In genomic region chr7:70775570-70776156, GRCh38 we compare ENCODE assay signal across 11 cellular contexts.
DNase-seq lines count a peak whose midpoint lies in the region; ATAC-seq and TF ChIP-seq lines count a peak whose summit lies in the region.
"Had no signal": no experiment of that assay in that cellular context is flagged by ENCODE, and none has a peak within 500 bp of the region (broad histone marks: within the 10 kb centered on the region; RNA-seq: fewer than 3 reads in every experiment).

No MANE protein-coding gene starts in this region.

- H3K4me3 ChIP-seq in smooth muscle cell (no peak overlapping the region), heart left ventricle (no peak overlapping the region)
- H3K4me3 ChIP-seq: BLaER1 had no signal

- H3K27me3 ChIP-seq in smooth muscle cell (ENCODE audit: low read depth) (no peaks in the 10 kb centered on the region), heart left ventricle (no peaks in the 10 kb centered on the region)
- H3K27me3 ChIP-seq: BLaER1 had no signal

- H3K9ac ChIP-seq in smooth muscle cell (ENCODE audit: low read depth): no peak overlapping the region
- H3K9ac ChIP-seq: BLaER1 had no signal

- H3K27me3 Mint-ChIP-seq in chondrocyte (ENCODE audit: low read depth) (no peaks in the 10 kb centered on the region), mesothelial cell of epicardium (ENCODE audit: low read depth) (no peaks in the 10 kb centered on the region)

- H3K4me2 ChIP-seq in smooth muscle cell: no peak overlapping the region
- H3K4me2 ChIP-seq: BLaER1 had no signal

- H3K4me3 Mint-ChIP-seq in chondrocyte (ENCODE audit: unreplicated experiment) (no peak overlapping the region), mesothelial cell of epicardium (no peak overlapping the region)
- H3K4me3 Mint-ChIP-seq: nephron had no signal

- peak; percentile 15 for DNase-seq in NCI-H82 (lab: John Stamatoyannopoulos, UW)
- no peak for DNase-seq in NCI-H82 treated with DMSO at 0.1 percent for 48 hours (lab: John Stamatoyannopoulos, UW; ENCODE audit: unreplicated experiment)
- peak; percentile 37 for DNase-seq in LHCN-M2 (ENCODE audit: low read depth)
- DNase-seq in chondrocyte (ENCODE audit: low spot score): no peak
- no peak for DNase-seq in smooth muscle cell (lab: John Stamatoyannopoulos, UW; ENCODE audit: unreplicated experiment)
- DNase-seq in mesothelial cell of epicardium (ENCODE audit: low spot score in 2 of 2, unreplicated experiment in 2 of 2): no peak
- DNase-seq in heart left ventricle: no peak
- DNase-seq: NCI-H2029 treated with DMSO at 0.1 percent for 48 hours had no signal

- H3K79me2 ChIP-seq in smooth muscle cell (ENCODE audit: low read depth): no peaks in the 10 kb centered on the region

- H3K36me3 ChIP-seq in smooth muscle cell (ENCODE audit: low read depth): no peaks in the 10 kb centered on the region
- H3K36me3 ChIP-seq in heart left ventricle: peaks cover 0 to 79% (median 32%) of the 10 kb centered on the region in 9 donors

- H3K9me3 ChIP-seq in smooth muscle cell (replicated peaks; ENCODE audit: low read depth): no peaks in the 10 kb centered on the region
- no peaks in the 10 kb centered on the region for H3K9me3 ChIP-seq in heart left ventricle
- H3K9me3 ChIP-seq: BLaER1 had no signal

- no peak overlapping the region for H2AFZ ChIP-seq in smooth muscle cell (ENCODE audit: low read depth)

- WGBS in smooth muscle cell (ENCODE audit: low lambda C conversion rate): 74% methylated on average over 4 of the region's 4 CpGs
- 67 to 75% (median 69%) methylated on average over 4 of the region's 4 CpGs for WGBS in heart left ventricle, 4 donors

- no peaks in the 10 kb centered on the region for H3F3A ChIP-seq in smooth muscle cell (ENCODE audit: low read depth)

- TF ChIP-seq POLR2A in heart left ventricle (IDR thresholded peaks at IDR 0.05): no peak

- peak; percentile 34 for TF ChIP-seq CTCF in chondrocyte (IDR thresholded peaks at IDR 0.05)
- TF ChIP-seq CTCF in smooth muscle cell (IDR thresholded peaks at IDR 0.05; ENCODE audit: borderline replicate concordance, insufficient read depth, poor library complexity, severe bottlenecking): peak; percentile 19
- TF ChIP-seq CTCF in mesothelial cell of epicardium (IDR thresholded peaks at IDR 0.05; ENCODE audit: unreplicated experiment): no peak
- peak in 1 of 12 donors; percentile 5 for TF ChIP-seq CTCF in heart left ventricle (IDR thresholded peaks at IDR 0.05)

- no peak overlapping the region for H3K27ac Mint-ChIP-seq in chondrocyte (ENCODE audit: unreplicated experiment)
- H3K27ac Mint-ChIP-seq in mesothelial cell of epicardium: no peak overlapping the region

- H4K20me1 ChIP-seq in smooth muscle cell (ENCODE audit: low read depth): peaks cover 5% of the 10 kb centered on the region

- peaks cover 48% of the 10 kb centered on the region for H3K36me3 Mint-ChIP-seq in chondrocyte (ENCODE audit: low read depth)
- peaks cover 65% of the 10 kb centered on the region for H3K36me3 Mint-ChIP-seq in mesothelial cell of epicardium

- H3K4me1 Mint-ChIP-seq in chondrocyte (ENCODE audit: low read depth) (no peaks in the 10 kb centered on the region), mesothelial cell of epicardium (peaks cover 7% of the 10 kb centered on the region)

- intact Hi-C loops in heart left ventricle (cut with DNase I): no loop called here

- H3K9me3 Mint-ChIP-seq in chondrocyte (ENCODE audit: low read depth) (no peaks in the 10 kb centered on the region), mesothelial cell of epicardium (no peaks in the 10 kb centered on the region)
- H3K9me3 Mint-ChIP-seq: nephron had no signal

- no peaks in the 10 kb centered on the region for H3K4me1 ChIP-seq in smooth muscle cell (ENCODE audit: low read depth)
- H3K4me1 ChIP-seq in heart left ventricle: no peaks in the 10 kb centered on the region
- H3K4me1 ChIP-seq: BLaER1 had no signal

- ATAC-seq in GM21528 (IDR thresholded peaks at IDR 0.05; ENCODE audit: low FRiP score, unreplicated experiment): no peak
- ATAC-seq in heart left ventricle: no peak

- H3K27ac ChIP-seq in smooth muscle cell (ENCODE audit: low read depth) (no peak overlapping the region), heart left ventricle (no peak overlapping the region)
- H3K27ac ChIP-seq: BLaER1 had no signal

Comparison
In these comparisons a context has a peak if more than half of its experiments do, and no peak if none do; other contexts are left out.
1. DNase-seq: peak in NCI-H82 (single experiment) and LHCN-M2 (single experiment); none in NCI-H82 treated with DMSO at 0.1 percent for 48 hours (single experiment), chondrocyte (single experiment), smooth muscle cell (single experiment), mesothelial cell of epicardium (0 of 2) and heart left ventricle (0 of 5).